Comparison of ENCODE assay signal across 13 cellular contexts in the genomic region with DNA sequence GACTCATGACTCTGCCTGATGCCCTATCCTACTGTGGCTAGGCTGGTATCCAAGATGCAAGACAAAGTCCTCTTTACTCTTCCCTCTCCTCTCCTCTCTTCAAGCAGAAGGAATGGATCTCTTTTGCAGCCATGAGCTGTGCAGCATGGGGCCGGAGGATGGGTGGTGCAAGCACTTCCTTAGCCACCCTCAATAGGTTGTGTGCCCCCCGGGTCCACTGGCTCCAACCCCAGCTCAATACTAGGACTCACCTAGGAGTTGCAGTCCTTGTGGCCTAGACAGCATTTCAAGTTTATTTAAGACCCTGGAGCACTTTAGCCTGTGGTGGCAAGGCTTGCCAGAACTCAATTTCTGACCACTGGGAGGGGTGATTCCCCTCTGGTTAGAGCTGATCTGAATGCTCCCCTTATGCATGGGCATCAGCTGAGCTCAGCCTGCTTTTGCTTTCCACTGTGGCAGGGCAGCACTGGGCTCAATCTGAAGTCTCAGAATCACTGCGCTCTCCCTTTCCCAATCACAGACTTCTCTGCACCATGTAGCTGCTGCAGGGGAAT. TPM values are rescaled to one million over a fixed set of nuclear protein-coding genes. Genes with fewer than 3 reads are reported as not detected.
"Had no signal": no experiment of that assay in that cellular context is flagged by ENCODE, and none has a peak within 500 bp of the region (broad histone marks: within the 10 kb centered on the region; RNA-seq: fewer than 3 reads in every experiment).

No MANE protein-coding gene starts in this region.

- H3K36me3 ChIP-seq: breast epithelium, esophagus squamous epithelium, left lung, vagina had no signal

- ATAC-seq: left lung; stimulated activated naive CD8-positive, alpha-beta T cell treated with anti-CD3 and anti-CD28 coated beads, Interleukin-15, amount 100 ng/mL, for 72 hours had no signal

- DNase-seq: activated gamma-delta T cell treated with Interleukin-2 at 50 U/mL for 16 hours; activated T-cell treated with anti-CD3 and anti-CD28 coated beads, Interleukin-2, amount 50 U/mL, for 1 hour; esophagus squamous epithelium; foreskin fibroblast; left lung; stimulated activated CD4-positive, alpha-beta T cell treated with anti-CD3 and anti-CD28 coated beads, Interleukin-4, amount 100 ng/mL, for 1 hour; stimulated activated naive CD8-positive, alpha-beta T cell treated with anti-CD3 and anti-CD28 coated beads, Interleukin-15, amount 100 ng/mL, for 72 hours; T1000 had no signal

- H3K4me3 ChIP-seq: breast epithelium, esophagus squamous epithelium, left lung, vagina had no signal

- H3K27me3 ChIP-seq: breast epithelium, vagina had no signal

- H3K27me3 Mint-ChIP-seq: memory B cell; stimulated activated naive CD8-positive, alpha-beta T cell treated with anti-CD3 and anti-CD28 coated beads, Interleukin-15, amount 100 ng/mL, for 72 hours had no signal

- H3K4me3 Mint-ChIP-seq: memory B cell; nephron; stimulated activated naive CD8-positive, alpha-beta T cell treated with anti-CD3 and anti-CD28 coated beads, Interleukin-15, amount 100 ng/mL, for 72 hours had no signal

- H3K27ac ChIP-seq: breast epithelium, esophagus squamous epithelium, left lung, vagina had no signal

- H3K27ac Mint-ChIP-seq: memory B cell, nephron had no signal

- H3K4me1 ChIP-seq: breast epithelium, left lung, vagina had no signal

- H3K4me1 Mint-ChIP-seq: nephron had no signal

- H3K9me3 ChIP-seq: breast epithelium, esophagus squamous epithelium, left lung, vagina had no signal

- H3K9me3 Mint-ChIP-seq: memory B cell had no signal

RNA-seq across cellular contexts. Expression of gene GRM4, which starts 29.0 kb away (rescaled TPM):
- total RNA-seq: aorta, breast epithelium, esophagus squamous epithelium, left lung, vagina had no signal
